In the genomic region with DNA sequence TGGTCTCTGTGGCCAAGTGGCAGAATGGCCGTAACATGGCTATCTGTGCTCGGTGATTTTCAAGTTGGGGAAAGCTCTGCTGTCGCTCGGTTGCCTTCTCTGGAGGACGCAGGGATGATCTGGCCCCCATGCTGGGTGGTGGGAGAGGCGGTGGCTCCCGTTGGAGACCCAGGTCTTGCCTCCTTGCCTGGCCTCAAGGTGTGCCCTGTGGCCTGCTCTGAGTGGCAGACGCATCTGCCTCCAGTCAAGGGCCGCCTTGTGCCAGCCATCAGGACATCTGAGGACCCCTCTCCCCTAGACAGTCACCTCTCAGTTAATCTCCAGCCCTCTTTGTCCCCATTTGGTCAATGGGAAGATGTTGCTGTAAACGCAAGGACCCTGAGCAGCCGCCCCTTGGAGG, we compare ENCODE assay signal across 1 cellular context.
TF ChIP-seq lines count a peak whose summit lies in the region.

No MANE protein-coding gene starts in this region.

TF ChIP-seq in GM23338, 12 proteins besides CTCF, POLR2A, EP300 and RAD21 (continued from another document):
- TF ChIP-seq, protein P1, sequence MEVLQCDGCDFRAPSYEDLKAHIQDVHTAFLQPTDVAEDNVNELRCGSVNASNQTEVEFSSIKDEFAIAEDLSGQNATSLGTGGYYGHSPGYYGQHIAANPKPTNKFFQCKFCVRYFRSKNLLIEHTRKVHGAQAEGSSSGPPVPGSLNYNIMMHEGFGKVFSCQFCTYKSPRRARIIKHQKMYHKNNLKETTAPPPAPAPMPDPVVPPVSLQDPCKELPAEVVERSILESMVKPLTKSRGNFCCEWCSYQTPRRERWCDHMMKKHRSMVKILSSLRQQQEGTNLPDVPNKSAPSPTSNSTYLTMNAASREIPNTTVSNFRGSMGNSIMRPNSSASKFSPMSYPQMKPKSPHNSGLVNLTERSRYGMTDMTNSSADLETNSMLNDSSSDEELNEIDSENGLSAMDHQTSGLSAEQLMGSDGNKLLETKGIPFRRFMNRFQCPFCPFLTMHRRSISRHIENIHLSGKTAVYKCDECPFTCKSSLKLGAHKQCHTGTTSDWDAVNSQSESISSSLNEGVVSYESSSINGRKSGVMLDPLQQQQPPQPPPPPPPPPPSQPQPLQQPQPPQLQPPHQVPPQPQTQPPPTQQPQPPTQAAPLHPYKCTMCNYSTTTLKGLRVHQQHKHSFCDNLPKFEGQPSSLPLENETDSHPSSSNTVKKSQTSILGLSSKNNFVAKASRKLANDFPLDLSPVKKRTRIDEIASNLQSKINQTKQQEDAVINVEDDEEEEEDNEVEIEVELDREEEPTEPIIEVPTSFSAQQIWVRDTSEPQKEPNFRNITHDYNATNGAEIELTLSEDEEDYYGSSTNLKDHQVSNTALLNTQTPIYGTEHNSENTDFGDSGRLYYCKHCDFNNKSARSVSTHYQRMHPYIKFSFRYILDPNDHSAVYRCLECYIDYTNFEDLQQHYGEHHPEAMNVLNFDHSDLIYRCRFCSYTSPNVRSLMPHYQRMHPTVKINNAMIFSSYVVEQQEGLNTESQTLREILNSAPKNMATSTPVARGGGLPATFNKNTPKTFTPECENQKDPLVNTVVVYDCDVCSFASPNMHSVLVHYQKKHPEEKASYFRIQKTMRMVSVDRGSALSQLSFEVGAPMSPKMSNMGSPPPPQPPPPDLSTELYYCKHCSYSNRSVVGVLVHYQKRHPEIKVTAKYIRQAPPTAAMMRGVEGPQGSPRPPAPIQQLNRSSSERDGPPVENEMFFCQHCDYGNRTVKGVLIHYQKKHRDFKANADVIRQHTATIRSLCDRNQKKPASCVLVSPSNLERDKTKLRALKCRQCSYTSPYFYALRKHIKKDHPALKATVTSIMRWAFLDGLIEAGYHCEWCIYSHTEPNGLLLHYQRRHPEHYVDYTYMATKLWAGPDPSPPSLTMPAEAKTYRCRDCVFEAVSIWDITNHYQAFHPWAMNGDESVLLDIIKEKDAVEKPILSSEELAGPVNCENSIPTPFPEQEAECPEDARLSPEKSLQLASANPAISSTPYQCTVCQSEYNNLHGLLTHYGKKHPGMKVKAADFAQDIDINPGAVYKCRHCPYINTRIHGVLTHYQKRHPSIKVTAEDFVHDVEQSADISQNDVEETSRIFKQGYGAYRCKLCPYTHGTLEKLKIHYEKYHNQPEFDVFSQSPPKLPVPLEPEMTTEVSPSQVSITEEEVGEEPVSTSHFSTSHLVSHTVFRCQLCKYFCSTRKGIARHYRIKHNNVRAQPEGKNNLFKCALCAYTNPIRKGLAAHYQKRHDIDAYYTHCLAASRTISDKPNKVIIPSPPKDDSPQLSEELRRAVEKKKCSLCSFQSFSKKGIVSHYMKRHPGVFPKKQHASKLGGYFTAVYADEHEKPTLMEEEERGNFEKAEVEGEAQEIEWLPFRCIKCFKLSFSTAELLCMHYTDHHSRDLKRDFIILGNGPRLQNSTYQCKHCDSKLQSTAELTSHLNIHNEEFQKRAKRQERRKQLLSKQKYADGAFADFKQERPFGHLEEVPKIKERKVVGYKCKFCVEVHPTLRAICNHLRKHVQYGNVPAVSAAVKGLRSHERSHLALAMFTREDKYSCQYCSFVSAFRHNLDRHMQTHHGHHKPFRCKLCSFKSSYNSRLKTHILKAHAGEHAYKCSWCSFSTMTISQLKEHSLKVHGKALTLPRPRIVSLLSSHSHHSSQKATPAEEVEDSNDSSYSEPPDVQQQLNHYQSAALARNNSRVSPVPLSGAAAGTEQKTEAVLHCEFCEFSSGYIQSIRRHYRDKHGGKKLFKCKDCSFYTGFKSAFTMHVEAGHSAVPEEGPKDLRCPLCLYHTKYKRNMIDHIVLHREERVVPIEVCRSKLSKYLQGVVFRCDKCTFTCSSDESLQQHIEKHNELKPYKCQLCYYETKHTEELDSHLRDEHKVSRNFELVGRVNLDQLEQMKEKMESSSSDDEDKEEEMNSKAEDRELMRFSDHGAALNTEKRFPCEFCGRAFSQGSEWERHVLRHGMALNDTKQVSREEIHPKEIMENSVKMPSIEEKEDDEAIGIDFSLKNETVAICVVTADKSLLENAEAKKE (CRISPR knock-in tag; IDR thresholded peaks at IDR 0.05) = no peak
- TF ChIP-seq ZNF331 (CRISPR knock-in tag; IDR thresholded peaks at IDR 0.05; ENCODE audit: low read depth) = no peak
- TF ChIP-seq POLR2AphosphoS5 (IDR thresholded peaks at IDR 0.05; ENCODE audit: low read depth) = no peak
- TF ChIP-seq, protein P2, sequence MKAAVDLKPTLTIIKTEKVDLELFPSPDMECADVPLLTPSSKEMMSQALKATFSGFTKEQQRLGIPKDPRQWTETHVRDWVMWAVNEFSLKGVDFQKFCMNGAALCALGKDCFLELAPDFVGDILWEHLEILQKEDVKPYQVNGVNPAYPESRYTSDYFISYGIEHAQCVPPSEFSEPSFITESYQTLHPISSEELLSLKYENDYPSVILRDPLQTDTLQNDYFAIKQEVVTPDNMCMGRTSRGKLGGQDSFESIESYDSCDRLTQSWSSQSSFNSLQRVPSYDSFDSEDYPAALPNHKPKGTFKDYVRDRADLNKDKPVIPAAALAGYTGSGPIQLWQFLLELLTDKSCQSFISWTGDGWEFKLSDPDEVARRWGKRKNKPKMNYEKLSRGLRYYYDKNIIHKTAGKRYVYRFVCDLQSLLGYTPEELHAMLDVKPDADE (IDR thresholded peaks at IDR 0.05) = no peak
